ENCODE assay signal across 18 cellular contexts in the genomic region with DNA sequence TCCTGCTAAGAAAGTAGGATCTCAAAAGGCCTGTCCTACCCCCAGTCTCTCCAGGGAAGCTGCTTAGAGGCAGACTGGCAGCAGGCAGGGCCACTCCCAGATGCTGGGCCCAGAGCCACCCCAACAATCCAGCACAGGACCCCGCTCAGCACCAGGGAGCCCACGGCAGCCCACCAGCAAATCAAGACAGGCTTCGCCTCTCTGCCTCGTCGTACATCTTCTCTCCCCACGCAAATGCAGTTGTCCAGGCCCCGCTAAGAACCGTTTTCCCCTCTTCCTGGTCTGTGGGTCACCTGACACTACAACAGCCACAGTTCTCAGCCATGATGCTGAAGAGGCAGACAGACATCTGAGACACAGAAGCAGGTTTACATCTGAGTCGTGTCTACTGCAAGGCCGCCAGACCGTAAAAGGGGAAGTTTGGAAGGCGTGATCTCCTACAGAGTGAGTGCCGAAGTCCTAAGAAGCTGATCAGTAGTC. TPM values are rescaled to one million over a fixed set of nuclear protein-coding genes. Genes with fewer than 3 reads are reported as not detected.
A peak's percentile ranks its signal among the peaks of the same experiment; 100 is the strongest.
DNase-seq lines count a peak whose midpoint lies in the region; ATAC-seq and TF ChIP-seq lines count a peak whose summit lies in the region.
"Had no signal": no experiment of that assay in that cellular context is flagged by ENCODE, and none has a peak within 500 bp of the region (broad histone marks: within the 10 kb centered on the region; RNA-seq: fewer than 3 reads in every experiment).

No MANE protein-coding gene starts in this region.

- H3K4me3 Mint-ChIP-seq in memory B cell = no peak overlapping the region
- no peak overlapping the region for H3K4me3 Mint-ChIP-seq in osteocyte (ENCODE audit: unreplicated experiment)
- H3K4me3 Mint-ChIP-seq: activated naive CD4-positive, alpha-beta T cell treated with anti-CD3 and anti-CD28 coated beads for 36 hours had no signal

- peaks cover 4% of the 10 kb centered on the region for H3K27me3 Mint-ChIP-seq in memory B cell
- no peaks in the 10 kb centered on the region for H3K27me3 Mint-ChIP-seq in osteocyte (ENCODE audit: unreplicated experiment)

- no peaks in the 10 kb centered on the region for H3K9me3 ChIP-seq in BLaER1 treated with 17β-estradiol and CSF1 and Interleukin-3, amounts not matched to agents 10 nM and 100 nM (replicated peaks in 1 of 11)
- H3K9me3 ChIP-seq: body of pancreas, Caco-2 had no signal

- H3K9me3 Mint-ChIP-seq in memory B cell (no peaks in the 10 kb centered on the region), osteocyte (ENCODE audit: unreplicated experiment) (no peaks in the 10 kb centered on the region)
- H3K9me3 Mint-ChIP-seq: activated naive CD4-positive, alpha-beta T cell treated with anti-CD3 and anti-CD28 coated beads for 36 hours; IgD-negative memory B cell had no signal

- ATAC-seq in GM18868 (IDR thresholded peaks at IDR 0.05; ENCODE audit: unreplicated experiment) = peak; percentile 93
- peak; percentile 81 for ATAC-seq in HG03442 (IDR thresholded peaks at IDR 0.05; ENCODE audit: unreplicated experiment)
- ATAC-seq in memory B cell (ENCODE audit: low read depth) = peak; percentile 93
- ATAC-seq in GM18498 (IDR thresholded peaks at IDR 0.05; ENCODE audit: unreplicated experiment) = no peak
- ATAC-seq: body of pancreas, left colon had no signal

- peak overlapping the region in 6 of 11 experiments; percentile 10 to 47 (median 26); a peak in 8 of 22 replicates for H3K4me2 ChIP-seq in BLaER1 treated with 17β-estradiol and CSF1 and Interleukin-3, amounts not matched to agents 10 nM and 100 nM

- H3K9ac ChIP-seq in BLaER1 treated with 17β-estradiol and CSF1 and Interleukin-3, amounts not matched to agents 10 nM and 100 nM = no peak overlapping the region

- H3K4me3 ChIP-seq in BLaER1 treated with 17β-estradiol and CSF1 and Interleukin-3, amounts not matched to agents 10 nM and 100 nM = no peak overlapping the region
- H3K4me3 ChIP-seq: body of pancreas had no signal

- H3K27me3 ChIP-seq in BLaER1 treated with 17β-estradiol and CSF1 and Interleukin-3, amounts not matched to agents 10 nM and 100 nM = no peaks in the 10 kb centered on the region
- H3K27me3 ChIP-seq: body of pancreas had no signal

- H4K20me1 ChIP-seq in BLaER1 treated with 17β-estradiol and CSF1 and Interleukin-3, amounts not matched to agents 10 nM and 100 nM = 0 out of 22 replicates have a peak, but pooled peaks cover 0 to 3% (median 0%) of the 10 kb centered on the region in 11 experiments

- H3K4me1 Mint-ChIP-seq in memory B cell (peaks cover 6% of the 10 kb centered on the region), osteocyte (ENCODE audit: unreplicated experiment) (no peaks in the 10 kb centered on the region)

- H3K27ac ChIP-seq in BLaER1 treated with 17β-estradiol and CSF1 and Interleukin-3, amounts not matched to agents 10 nM and 100 nM = no peak overlapping the region
- H3K27ac ChIP-seq: body of pancreas, epithelial cell of prostate had no signal

- peaks cover 0 to 12% (median 10%) of the 10 kb centered on the region in 10 experiments; a peak in 8 of 20 replicates for H3K4me1 ChIP-seq in BLaER1 treated with 17β-estradiol and CSF1 and Interleukin-3, amounts not matched to agents 10 nM and 100 nM
- H3K4me1 ChIP-seq: body of pancreas, Caco-2 had no signal

- no peak for DNase-seq in memory B cell (ENCODE audit: low spot score in 2 of 2)
- no peak for DNase-seq in stimulated activated CD4-positive, alpha-beta T cell treated with anti-CD3 and anti-CD28 coated beads, Interleukin-15, amount 100 ng/mL, for 24 hours
- DNase-seq in osteocyte (ENCODE audit: extremely low spot score, unreplicated experiment) = no peak
- DNase-seq in RKO (ENCODE audit: low spot score) = no peak
- DNase-seq: activated naive CD4-positive, alpha-beta T cell treated with anti-CD3 and anti-CD28 coated beads for 36 hours; body of pancreas; HCEC 1CT; left colon; NCI-H2029 treated with DMSO at 0.1 percent for 48 hours; NCI-H526 treated with DMSO at 0.1 percent for 48 hours; T-helper 9 cell had no signal

- H3K27ac Mint-ChIP-seq in memory B cell (peak overlapping the region; percentile 82), osteocyte (ENCODE audit: unreplicated experiment) (no peak overlapping the region)
- H3K27ac Mint-ChIP-seq: activated naive CD4-positive, alpha-beta T cell treated with anti-CD3 and anti-CD28 coated beads for 36 hours had no signal

- H3K36me3 Mint-ChIP-seq in memory B cell (no peaks in the 10 kb centered on the region), osteocyte (ENCODE audit: unreplicated experiment) (no peaks in the 10 kb centered on the region)
- H3K36me3 Mint-ChIP-seq: IgD-negative memory B cell had no signal

- no peak for TF ChIP-seq CTCF in osteocyte (IDR thresholded peaks at IDR 0.05)

- H3K36me3 ChIP-seq in BLaER1 treated with 17β-estradiol and CSF1 and Interleukin-3, amounts not matched to agents 10 nM and 100 nM = no peaks in the 10 kb centered on the region

RNA-seq across cellular contexts. Expression of gene IGSF9B, which starts 51.1 kb away (rescaled TPM):
- total RNA-seq in osteocyte = 2.7 and 3.8 TPM in 2 replicates
